ENCODE assay signal across 9 cellular contexts in the genomic region with DNA sequence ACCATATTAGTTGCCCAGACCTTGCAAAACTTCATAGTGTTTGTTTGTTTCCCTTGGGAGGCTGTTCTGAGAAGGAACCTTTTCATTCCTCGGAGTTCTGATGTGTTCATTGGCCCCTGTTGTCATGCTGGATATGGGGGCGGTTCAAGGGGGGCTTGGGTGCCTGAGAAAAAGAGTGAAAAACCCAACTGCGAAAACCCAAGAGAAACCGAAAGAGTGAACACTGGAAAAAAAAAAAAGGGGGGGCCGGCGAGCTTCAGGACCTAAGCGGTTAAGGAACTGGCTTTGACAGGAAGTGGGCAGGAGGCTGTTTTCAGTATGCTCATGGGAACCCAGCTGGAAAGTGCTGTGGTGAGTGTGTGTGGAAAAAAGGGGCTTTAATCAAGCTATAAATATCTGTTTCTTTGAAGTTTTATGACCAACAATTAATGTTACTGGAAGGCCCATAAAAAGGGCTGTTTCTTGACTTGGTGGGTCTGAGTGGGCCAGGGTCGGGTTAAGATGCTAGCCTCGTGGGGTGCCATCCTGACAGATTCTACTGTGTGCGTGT.
DNase-seq lines count a peak whose midpoint lies in the region; ATAC-seq and TF ChIP-seq lines count a peak whose summit lies in the region.
"Had no signal": no experiment of that assay in that cellular context is flagged by ENCODE, and none has a peak within 500 bp of the region (broad histone marks: within the 10 kb centered on the region; RNA-seq: fewer than 3 reads in every experiment).

No MANE protein-coding gene starts in this region.

- H3K4me3 ChIP-seq in suprapubic skin (peak overlapping the region; percentile 22), endodermal cell (ENCODE audit: low read length) (no peak overlapping the region), HAP-1 (no peak overlapping the region)

- no peaks in the 10 kb centered on the region for H3K27me3 Mint-ChIP-seq in activated CD4-positive, alpha-beta T cell treated with anti-CD3 and anti-CD28 coated beads for 36 hours
- peaks cover 9% of the 10 kb centered on the region for H3K27me3 Mint-ChIP-seq in endodermal cell (ENCODE audit: insufficient read depth)

- H3K36me3 Mint-ChIP-seq in activated CD4-positive, alpha-beta T cell treated with anti-CD3 and anti-CD28 coated beads for 36 hours (ENCODE audit: low read depth) = peaks cover 10% of the 10 kb centered on the region
- H3K36me3 Mint-ChIP-seq in endodermal cell (ENCODE audit: low read depth) = no peaks in the 10 kb centered on the region

- CTCF ChIA-PET in activated CD4-positive, alpha-beta T cell treated with anti-CD3 and anti-CD28 coated beads for 36 hours (lab: Charles Lee) = interaction anchor here (0.5 to 1.3 kb wide), 4 partner anchors 14 to 505 kb away, joined by 3 to 6 read pairs (median 3); no protein-coding TSS in a partner anchor

- H3K4me1 ChIP-seq in suprapubic skin (peaks cover 11% of the 10 kb centered on the region), endodermal cell (ENCODE audit: control insufficient read depth, insufficient read depth, low read length) (no peaks in the 10 kb centered on the region), HAP-1 (no peaks in the 10 kb centered on the region)

- ATAC-seq in activated CD4-positive, alpha-beta T cell treated with anti-CD3 and anti-CD28 coated beads for 36 hours = peak; percentile 70

- peak overlapping the region; percentile 95 for H3K27ac Mint-ChIP-seq in activated CD4-positive, alpha-beta T cell treated with anti-CD3 and anti-CD28 coated beads for 36 hours
- H3K27ac Mint-ChIP-seq in endodermal cell = no peak overlapping the region

- H3K27me3 ChIP-seq in suprapubic skin = no peaks in the 10 kb centered on the region
- H3K27me3 ChIP-seq in endodermal cell (ENCODE audit: control insufficient read depth, insufficient read depth, low read length, poor library complexity, severe bottlenecking) = peaks cover 8% of the 10 kb centered on the region
- no peaks in the 10 kb centered on the region for H3K27me3 ChIP-seq in HAP-1 (ENCODE audit: low read depth)

- intact Hi-C loops in activated CD4-positive, alpha-beta T cell treated with anti-CD3 and anti-CD28 coated beads for 36 hours (cut with DNase I, micrococcal nuclease) = loop anchor here (1.0 to 10.0 kb wide), 6 partner anchors 14 to 685 kb away; partner anchors contain the start of gene MAF (in 2 of the 2)

- H3K4me3 Mint-ChIP-seq in activated CD4-positive, alpha-beta T cell treated with anti-CD3 and anti-CD28 coated beads for 36 hours = peak overlapping the region; percentile 66
- no peak overlapping the region for H3K4me3 Mint-ChIP-seq in endodermal cell

- H3K9ac ChIP-seq in endodermal cell (ENCODE audit: extremely low read depth, low read length, poor library complexity, severe bottlenecking) = no peak overlapping the region

- TF ChIP-seq POLR2A in suprapubic skin (IDR thresholded peaks at IDR 0.05) = no peak

- H3K9me3 Mint-ChIP-seq in activated CD4-positive, alpha-beta T cell treated with anti-CD3 and anti-CD28 coated beads for 36 hours (ENCODE audit: low read depth) = peaks cover 6% of the 10 kb centered on the region
- no peaks in the 10 kb centered on the region for H3K9me3 Mint-ChIP-seq in endodermal cell

- in situ Hi-C loops in HAP-1 (cut with MboI; ENCODE audit: low sequenced_read_pairs) = no loop called here

- peaks cover 57% of the 10 kb centered on the region for H3K4me1 Mint-ChIP-seq in activated CD4-positive, alpha-beta T cell treated with anti-CD3 and anti-CD28 coated beads for 36 hours
- H3K4me1 Mint-ChIP-seq in endodermal cell = no peaks in the 10 kb centered on the region

- TF ChIP-seq CTCF in suprapubic skin (IDR thresholded peaks at IDR 0.05) (no peak), endodermal cell (conservative IDR thresholded peaks at IDR 0.05) (no peak)

- WGBS in suprapubic skin = 35% methylated on average over 10 of the region's 10 CpGs
- 91 to 100% methylated on average over 6 to 10 of the region's 10 CpGs for WGBS in endodermal cell (ENCODE audit: insufficient coverage in 1 of 2, insufficient read length in 1 of 2), 2 experiments

- H3K36me3 ChIP-seq in suprapubic skin (no peaks in the 10 kb centered on the region), endodermal cell (ENCODE audit: control insufficient read depth, insufficient read depth, low read length) (no peaks in the 10 kb centered on the region), HAP-1 (replicated peaks) (no peaks in the 10 kb centered on the region)

- H3K9me3 ChIP-seq in suprapubic skin (no peaks in the 10 kb centered on the region), endodermal cell (ENCODE audit: control insufficient read depth, low read length) (no peaks in the 10 kb centered on the region), HAP-1 (no peaks in the 10 kb centered on the region)

- TF ChIP-seq EP300 in suprapubic skin (IDR thresholded peaks at IDR 0.05) = no peak

- H3K27ac ChIP-seq in suprapubic skin (no peak overlapping the region), endodermal cell (ENCODE audit: low read depth, low read length) (no peak overlapping the region)
- H3K27ac ChIP-seq: 22Rv1 had no signal

- peak; percentile 9 for DNase-seq in activated CD4-positive, CD25-positive, alpha-beta regulatory T cell treated with anti-CD3 and anti-CD28 coated beads, Interleukin-2, amount 50 U/mL, for 16 hours (ENCODE audit: low read depth, low spot score)
- no peak for DNase-seq in activated CD4-positive, CD25-positive, alpha-beta regulatory T cell (lab: John Stamatoyannopoulos, UW)
- peak; percentile 82 for DNase-seq in activated CD4-positive, alpha-beta T cell treated with anti-CD3 and anti-CD28 coated beads for 36 hours
- DNase-seq in left kidney (ENCODE audit: low read depth, low spot score) = peak; percentile 82
- no peak for DNase-seq in suprapubic skin (ENCODE audit: low spot score in 2 of 2)
- no peak for DNase-seq in endodermal cell
- no peak for DNase-seq in superior temporal gyrus (ENCODE audit: extremely low spot score)
- no peak for DNase-seq in HAP-1 (ENCODE audit: low spot score in 2 of 2)

- POLR2A ChIA-PET in activated CD4-positive, alpha-beta T cell treated with anti-CD3 and anti-CD28 coated beads for 36 hours (lab: Charles Lee) = interaction anchor here (0.6 to 1.1 kb wide), 6 partner anchors 14 to 543 kb away, joined by 3 to 7 read pairs (median 4); no protein-coding TSS in a partner anchor

Comparison
In these comparisons a context has a peak if more than half of its experiments do, and no peak if none do; other contexts are left out.
1. DNase-seq: peak in activated CD4-positive, CD25-positive, alpha-beta regulatory T cell treated with anti-CD3 and anti-CD28 coated beads, Interleukin-2, amount 50 U/mL, for 16 hours (single experiment), activated CD4-positive, alpha-beta T cell treated with anti-CD3 and anti-CD28 coated beads for 36 hours (single experiment) and left kidney (single experiment); none in activated CD4-positive, CD25-positive, alpha-beta regulatory T cell (0 of 4), suprapubic skin (0 of 2), endodermal cell (single experiment), superior temporal gyrus (single experiment) and HAP-1 (0 of 2).